In the genomic region with DNA sequence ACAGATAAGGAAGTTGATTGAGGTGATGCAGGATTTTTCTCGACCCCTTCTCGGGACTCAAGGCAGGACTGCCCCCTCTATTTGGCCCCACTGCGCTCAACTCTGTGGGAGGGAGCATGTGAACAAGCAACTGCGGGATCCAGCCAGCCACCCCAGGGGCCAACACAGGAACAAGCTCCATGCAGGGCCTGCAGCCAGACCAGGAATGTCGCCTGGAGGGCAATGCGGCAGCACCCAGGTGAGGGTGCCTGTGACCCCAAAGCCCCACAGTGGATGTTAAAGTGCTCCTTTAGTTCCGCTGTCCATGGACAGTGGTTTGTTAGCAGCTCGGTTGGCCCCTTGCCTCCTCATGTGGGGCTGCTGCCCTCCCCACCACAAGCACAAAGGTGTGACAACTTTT, we compare ENCODE assay signal across 4 cellular contexts. TPM values are rescaled to one million over a fixed set of nuclear protein-coding genes. Genes with fewer than 3 reads are reported as not detected.
"Had no signal": no experiment of that assay in that cellular context is flagged by ENCODE, and none has a peak within 500 bp of the region (broad histone marks: within the 10 kb centered on the region; RNA-seq: fewer than 3 reads in every experiment).

No MANE protein-coding gene starts in this region.

- DNase-seq: GDM1, GF-D8 had no signal

- H3K4me3 ChIP-seq: GM12878 had no signal

RNA-seq across cellular contexts. Expression of gene HRH4, which starts 57.1 kb away (rescaled TPM):
- total RNA-seq: G401, GM12878 had no signal
- polyA plus RNA-seq: GM12878 had no signal
